1 cellular context compared by ENCODE assay signal in the genomic region with DNA sequence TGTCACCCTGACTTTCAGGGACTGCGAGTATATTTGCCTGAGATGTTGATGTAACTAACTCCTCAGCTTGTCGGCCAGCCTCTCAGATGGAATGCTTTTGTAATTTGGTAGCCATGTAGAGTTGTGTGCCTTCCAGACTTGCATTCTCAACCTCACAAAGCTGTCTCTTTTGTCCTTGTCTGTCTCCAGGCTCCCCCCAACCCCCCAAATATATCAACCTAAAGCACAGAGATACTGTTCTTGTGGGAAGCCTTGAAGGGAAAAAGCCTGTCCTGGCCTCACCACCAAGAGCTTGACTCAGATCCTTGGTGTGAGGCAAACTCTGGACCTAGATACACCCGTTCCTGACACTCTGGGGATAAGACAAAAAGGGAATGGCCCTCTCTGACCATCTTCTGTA.
TF ChIP-seq lines count a peak whose summit lies in the region.

No MANE protein-coding gene starts in this region.

TF ChIP-seq in H1, 55 proteins besides CTCF, POLR2A, EP300 and RAD21:
- TF ChIP-seq RNF2 (IDR thresholded peaks at IDR 0.05; ENCODE audit: borderline replicate concordance, low read depth, low read length, missing control alignments, poor library complexity, severe bottlenecking): no peak
